17 cellular contexts compared by ENCODE assay signal in the genomic region with DNA sequence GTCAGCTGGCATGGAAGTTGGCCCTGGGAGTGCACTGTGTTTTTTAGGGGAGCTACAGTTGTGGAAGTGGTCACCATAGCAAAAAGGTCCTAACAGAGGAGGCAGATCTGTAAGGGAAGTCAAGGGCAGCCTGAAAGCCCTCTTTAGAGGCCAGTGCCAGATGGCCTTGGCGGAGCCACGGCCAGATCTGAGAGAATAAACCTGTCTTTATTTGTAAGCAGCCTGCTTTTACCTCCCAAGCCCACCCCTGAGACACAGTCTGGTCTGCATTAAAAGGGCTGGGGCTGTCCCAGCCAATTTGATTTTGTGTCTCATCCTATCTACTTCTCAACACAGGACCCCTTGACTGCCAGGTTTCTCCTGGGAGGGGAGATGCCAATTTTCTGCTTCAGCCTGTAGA. TPM values are rescaled to one million over a fixed set of nuclear protein-coding genes. Genes with fewer than 3 reads are reported as not detected.
A peak's percentile ranks its signal among the peaks of the same experiment; 100 is the strongest.
DNase-seq lines count a peak whose midpoint lies in the region; ATAC-seq and TF ChIP-seq lines count a peak whose summit lies in the region.
"Had no signal": no experiment of that assay in that cellular context is flagged by ENCODE, and none has a peak within 500 bp of the region (broad histone marks: within the 10 kb centered on the region; RNA-seq: fewer than 3 reads in every experiment).

No MANE protein-coding gene starts in this region.

- no peaks in the 10 kb centered on the region for H3K27me3 ChIP-seq in CD8-positive, alpha-beta T cell (ENCODE audit: insufficient read depth, low read length)
- H3K27me3 ChIP-seq: SJSA1 had no signal

- intact Hi-C loops in CD8-positive, alpha-beta T cell (cut with DNase I, micrococcal nuclease), result no loop called here

- no peak for TF ChIP-seq CTCF in CD8-positive, alpha-beta T cell (IDR thresholded peaks at IDR 0.05)

- POLR2A ChIA-PET in CD8-positive, alpha-beta T cell (lab: Charles Lee), result interaction anchor here (1.1 kb wide), 1 partner anchor 13 kb away, joined by 3 read pairs; no protein-coding TSS in a partner anchor

- peaks cover 55% of the 10 kb centered on the region for H3K36me3 Mint-ChIP-seq in CD8-positive, alpha-beta T cell
- H3K36me3 Mint-ChIP-seq in immature natural killer cell, result peaks cover 7 to 27% (median 13%) of the 10 kb centered on the region in 3 donors

- no peak for ATAC-seq in CD8-positive, alpha-beta T cell
- ATAC-seq in SK-N-SH treated with all-trans-retinoic acid at 6 μM for 48 hours (no peak; the same call in 2 of the 3 replicates), GM21423 (IDR thresholded peaks at IDR 0.05; ENCODE audit: unreplicated experiment) (no peak), GM21390 (IDR thresholded peaks at IDR 0.05; ENCODE audit: unreplicated experiment) (no peak), GM18867 (IDR thresholded peaks at IDR 0.05; ENCODE audit: unreplicated experiment) (no peak)
- ATAC-seq: GM12878, PC-3 had no signal

- no peak for DNase-seq in CD8-positive, alpha-beta T cell
- DNase-seq in DMS 273 treated with DMSO at 0.1 percent for 48 hours (lab: John Stamatoyannopoulos, UW) (peak; percentile 34), immature natural killer cell (no peak)
- DNase-seq: ACHN; CD4-positive, alpha-beta T cell; GDM1; GOT3; NCI-H1092; NCI-H2081 treated with DMSO at 0.1 percent for 48 hours; NCI-H345; PC-3 had no signal

- peaks cover 16% of the 10 kb centered on the region for H3K36me3 ChIP-seq in CD8-positive, alpha-beta T cell (ENCODE audit: insufficient read depth, low read length)
- H3K36me3 ChIP-seq: SJSA1 had no signal

- H3K9me3 ChIP-seq in CD8-positive, alpha-beta T cell (ENCODE audit: low read length), result no peaks in the 10 kb centered on the region
- H3K9me3 ChIP-seq: SJSA1 had no signal

- no peaks in the 10 kb centered on the region for H3K27me3 Mint-ChIP-seq in CD8-positive, alpha-beta T cell (ENCODE audit: low read depth)
- peaks cover 0 to 8% (median 1%) of the 10 kb centered on the region in 3 donors for H3K27me3 Mint-ChIP-seq in immature natural killer cell (ENCODE audit: low read depth in 3 of 3)
- H3K27me3 Mint-ChIP-seq: CD4-positive, alpha-beta T cell had no signal

- H3K27ac ChIP-seq in CD8-positive, alpha-beta T cell (ENCODE audit: low read depth, low read length), result no peak overlapping the region
- H3K27ac ChIP-seq: SJSA1 had no signal

- no peak overlapping the region for H3K4me3 ChIP-seq in CD8-positive, alpha-beta T cell (ENCODE audit: low read depth, low read length)
- H3K4me3 ChIP-seq: GM12878, SJSA1 had no signal

- CTCF ChIA-PET in CD8-positive, alpha-beta T cell (lab: Charles Lee), result interaction anchor here (1.9 kb wide), 1 partner anchor 307 kb away, joined by 4 read pairs; no protein-coding TSS in a partner anchor

- H3K4me1 Mint-ChIP-seq in CD8-positive, alpha-beta T cell (ENCODE audit: low read depth), result peaks cover 2% of the 10 kb centered on the region
- H3K4me1 Mint-ChIP-seq in immature natural killer cell, result peaks cover 7 to 8% of the 10 kb centered on the region in 2 donors

- H3K4me1 ChIP-seq in CD8-positive, alpha-beta T cell (ENCODE audit: insufficient read depth, low read length), result no peaks in the 10 kb centered on the region
- H3K4me1 ChIP-seq: SJSA1 had no signal

- peak overlapping the region; percentile 47 for H3K27ac Mint-ChIP-seq in CD8-positive, alpha-beta T cell
- H3K27ac Mint-ChIP-seq in immature natural killer cell, result peak overlapping the region in 4 of 6 donors; percentile 24 to 76 (median 55)

- H3K4me3 Mint-ChIP-seq in CD8-positive, alpha-beta T cell, result no peak overlapping the region
- no peak overlapping the region for H3K4me3 Mint-ChIP-seq in immature natural killer cell
- H3K4me3 Mint-ChIP-seq: CD4-positive, alpha-beta T cell had no signal

- no peaks in the 10 kb centered on the region for H3K9me3 Mint-ChIP-seq in CD8-positive, alpha-beta T cell
- no peaks in the 10 kb centered on the region for H3K9me3 Mint-ChIP-seq in immature natural killer cell
- H3K9me3 Mint-ChIP-seq: CD4-positive, alpha-beta T cell had no signal

TF ChIP-seq in SK-N-SH treated with all-trans-retinoic acid at 6 μM for 48 hours, 23 proteins besides CTCF, POLR2A, EP300 and RAD21:
- peak; percentile 39; the same call in 1 of the 2 replicates for TF ChIP-seq TCF4 (CRISPR knock-in tag; IDR thresholded peaks at IDR 0.05; ENCODE audit: borderline replicate concordance)
- no peak for TF ChIP-seq ISL1 (CRISPR knock-in tag; IDR thresholded peaks at IDR 0.05)

RNA-seq across cellular contexts. Expression of gene NOL11, which starts 51.0 kb away (rescaled TPM):
- total RNA-seq in CD8-positive, alpha-beta T cell, result 10 to 100 TPM; 91.0 to 94.0 TPM
- polyA plus RNA-seq in immature natural killer cell, result 10 to 100 TPM; 11.0 to 27.2 (median 12.1) TPM
